8 cellular contexts compared by ENCODE assay signal in the genomic region with DNA sequence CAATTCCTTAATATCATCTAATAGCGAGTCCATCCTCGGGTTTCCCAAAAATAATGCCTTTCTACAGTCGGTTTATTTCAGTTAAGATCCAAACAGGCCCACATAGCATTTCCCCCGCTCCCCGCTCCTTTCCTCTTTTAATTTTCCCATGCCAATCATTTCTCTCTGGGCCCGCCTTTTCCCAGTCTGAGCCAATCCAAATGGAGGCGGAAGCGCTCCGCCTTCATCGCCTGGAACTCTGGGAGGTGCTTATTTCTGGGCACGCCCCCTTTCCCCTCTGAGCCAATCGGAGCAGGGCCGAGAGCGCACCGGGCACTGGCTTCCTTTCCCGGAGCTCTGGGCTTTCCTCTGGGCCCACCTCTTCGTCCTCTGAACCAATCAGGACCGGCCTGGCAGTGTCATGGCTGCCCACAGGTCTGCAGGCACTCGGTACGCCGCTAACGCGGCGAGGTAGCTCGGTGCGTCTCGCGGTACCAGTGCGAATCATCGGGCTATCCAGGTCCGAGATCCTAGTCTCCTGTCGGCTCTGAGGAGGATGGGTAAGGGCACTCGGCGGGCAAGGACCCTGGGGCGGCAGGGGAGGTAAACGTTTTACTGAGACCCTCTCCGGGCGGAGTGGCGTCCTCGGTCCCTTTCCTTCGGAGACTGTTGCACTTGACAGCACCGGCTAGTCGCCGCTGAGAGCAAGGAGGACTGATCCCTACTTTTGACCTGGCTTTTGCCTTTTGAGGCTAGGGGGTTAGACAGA. TPM values are rescaled to one million over a fixed set of nuclear protein-coding genes. Genes with fewer than 3 reads are reported as not detected.
DNase-seq lines count a peak whose midpoint lies in the region; ATAC-seq, FAIRE-seq and TF ChIP-seq lines count a peak whose summit lies in the region.
"Not testable (repeated sequence)": the region's sequence is repeated elsewhere in the genome, so short reads cannot be mapped to it uniquely, and the experiment has no call there.

A gene with protein sequence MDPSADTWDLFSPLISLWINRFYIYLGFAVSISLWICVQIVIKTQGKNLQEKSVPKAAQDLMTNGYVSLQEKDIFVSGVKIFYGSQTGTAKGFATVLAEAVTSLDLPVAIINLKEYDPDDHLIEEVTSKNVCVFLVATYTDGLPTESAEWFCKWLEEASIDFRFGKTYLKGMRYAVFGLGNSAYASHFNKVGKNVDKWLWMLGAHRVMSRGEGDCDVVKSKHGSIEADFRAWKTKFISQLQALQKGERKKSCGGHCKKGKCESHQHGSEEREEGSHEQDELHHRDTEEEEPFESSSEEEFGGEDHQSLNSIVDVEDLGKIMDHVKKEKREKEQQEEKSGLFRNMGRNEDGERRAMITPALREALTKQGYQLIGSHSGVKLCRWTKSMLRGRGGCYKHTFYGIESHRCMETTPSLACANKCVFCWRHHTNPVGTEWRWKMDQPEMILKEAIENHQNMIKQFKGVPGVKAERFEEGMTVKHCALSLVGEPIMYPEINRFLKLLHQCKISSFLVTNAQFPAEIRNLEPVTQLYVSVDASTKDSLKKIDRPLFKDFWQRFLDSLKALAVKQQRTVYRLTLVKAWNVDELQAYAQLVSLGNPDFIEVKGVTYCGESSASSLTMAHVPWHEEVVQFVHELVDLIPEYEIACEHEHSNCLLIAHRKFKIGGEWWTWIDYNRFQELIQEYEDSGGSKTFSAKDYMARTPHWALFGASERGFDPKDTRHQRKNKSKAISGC (plus strand): TSS at position 390 of the 748 bp plus-strand sequence. CDS start 146 bp downstream, at position 536.

- DNase-seq in C1 segment of cervical spinal cord (lab: John Stamatoyannopoulos, UW) (peak; percentile 56 to 99 (median 96)), NCI-H82 (lab: John Stamatoyannopoulos, UW) (peak; percentile 99), dermis microvascular lymphatic vessel endothelial cell (ENCODE audit: low read depth in 2 of 2) (peak; percentile 94 to 98), HepG2 (ENCODE audit: low spot score) (peak; percentile 96)
- DNase-seq in activated CD4-positive, alpha-beta T cell treated with anti-CD3 and anti-CD28 coated beads, Interleukin-2, amount 50 U/mL, for 48 hours: peak; percentile 99
- DNase-seq in stimulated activated CD4-positive, alpha-beta T cell treated with anti-CD3 and anti-CD28 coated beads, Interleukin-4, amount 100 ng/mL, for 1 hour: peak; percentile 97

- not testable (repeated sequence) for H3K4me1 ChIP-seq in HepG2 (ENCODE audit: insufficient read depth, low read length)

- FAIRE-seq in HepG2 (lab: Jason Lieb, UNC): peak; percentile 85

- not testable (repeated sequence) for BruUV-seq in HepG2 (replicated peaks; lab: Mats Ljungman, UMichigan)

- intact Hi-C loops in HepG2 (cut with micrococcal nuclease; ENCODE audit: unreplicated experiment): loop anchor here (2.0 kb wide), 1 partner anchor 154 kb away; no protein-coding TSS in a partner anchor

- H3K27me3 ChIP-seq in HepG2 (ENCODE audit: control insufficient read depth in 1 of 2, insufficient read depth in 2 of 2, low read length in 2 of 2): not testable (repeated sequence)

- not testable (repeated sequence) for H3K79me2 ChIP-seq in HepG2 (ENCODE audit: insufficient read depth, low read length)

- in situ Hi-C loops in HepG2 (cut with HindIII; ENCODE audit: extremely low pct_ligation_motif_present, low pct_unique_long_range_greater_than_20kb): loop anchor here (25.0 kb wide), 1 partner anchor 159 kb away; no protein-coding TSS in a partner anchor

- under 1% methylated on average over 21 of the region's 44 CpGs for WGBS in HepG2 (ENCODE audit: low lambda C conversion rate)

- peak within 1 kb of the TSS; percentile 61 for H2AFZ ChIP-seq in HepG2 (ENCODE audit: low read length)

- H3K4me2 ChIP-seq in HepG2 (ENCODE audit: low read depth, low read length): peak within 1 kb of the TSS; percentile 68

- not testable (repeated sequence) for TF ChIP-seq EP300 in HepG2 (IDR thresholded peaks at IDR 0.05; ENCODE audit: low read depth in 2 of 2, low read length in 2 of 2); HepG2 (CRISPR knock-in tag; IDR thresholded peaks at IDR 0.05; ENCODE audit: borderline replicate concordance)

- not testable (repeated sequence) for H3K9me3 ChIP-seq in HepG2 (ENCODE audit: low read length)

- ATAC-seq in GM19397 (IDR thresholded peaks at IDR 0.05; ENCODE audit: unreplicated experiment) (peak; percentile 90), HG03571 (IDR thresholded peaks at IDR 0.05; ENCODE audit: unreplicated experiment) (peak; percentile 87), HepG2 (peak; percentile 96)

- H3K4me3 ChIP-seq in HepG2 (replicated peaks in 1 of 3; ENCODE audit: insufficient read depth in 1 of 3, low read depth in 2 of 3, low read length in 3 of 3): peak within 1 kb of the TSS; percentile 72 to 90 (median 81)

- H3K27ac ChIP-seq in HepG2 (ENCODE audit: extremely low read length, insufficient read depth, low read length): peak within 1 kb of the TSS; percentile 87

- H4K20me1 ChIP-seq in HepG2 (ENCODE audit: insufficient read depth, low read length): not testable (repeated sequence)

- H3K36me3 ChIP-seq in HepG2 (replicated peaks in 1 of 2; ENCODE audit: control insufficient read depth in 1 of 2, insufficient read depth in 2 of 2, low read length in 2 of 2): not testable (repeated sequence)

- CTCF ChIA-PET in HepG2 (lab: Yijun Ruan, JAX; ENCODE audit: low intra/inter-chr PET ratio, low total read pairs): not testable (repeated sequence)

- not testable (repeated sequence) for TF ChIP-seq RAD21 in HepG2 (CRISPR knock-in tag; IDR thresholded peaks at IDR 0.05)

- peak; percentile 85 to 86 for TF ChIP-seq POLR2A in HepG2 (IDR thresholded peaks at IDR 0.05; ENCODE audit: insufficient read depth in 1 of 2, low read depth in 2 of 2, low read length in 2 of 2)

- peak within 1 kb of the TSS; percentile 94 for H3K9ac ChIP-seq in HepG2 (ENCODE audit: insufficient read depth, low read depth, low read length)

- POLR2A ChIA-PET in HepG2 (lab: Yijun Ruan, JAX): interaction anchor here (1.0 to 3.0 kb wide), 6 partner anchors 66 to 343 kb away, joined by 3 to 44 read pairs (median 6); partner anchors contain the start of gene TMEM248

- TF ChIP-seq CTCF in HepG2 (CRISPR knock-in tag; IDR thresholded peaks at IDR 0.05): not testable (repeated sequence)

RNA-seq across cellular contexts. Expression of the gene that starts here (rescaled TPM):
- 12.5 and 12.6 TPM in 2 replicates for total RNA-seq in dermis microvascular lymphatic vessel endothelial cell
- 10.9 and 17.6 TPM in 2 replicates for total RNA-seq in HepG2 (2016; rRNA removed; fragmentation: Illumina TruSeq; extraction: Trizol)
- 3.2 and 3.4 TPM in 2 replicates for total RNA-seq in HepG2 (2016; cell fraction: cytosol; rRNA removed; fragmentation: Illumina TruSeq; extraction: Trizol; ENCODE audit: low read depth)
- total RNA-seq in HepG2 (2016; cell fraction: insoluble cytoplasmic fraction; rRNA removed; fragmentation: Illumina TruSeq; extraction: Trizol): 10.4 and 17.0 TPM in 2 replicates
- total RNA-seq in HepG2 (2016; cell fraction: membrane; rRNA removed; fragmentation: Illumina TruSeq; extraction: Trizol): 5.2 and 5.4 TPM in 2 replicates
- total RNA-seq in HepG2 (2016; cell fraction: nucleus; rRNA removed; fragmentation: Illumina TruSeq; extraction: Trizol): 24.3 and 31.9 TPM in 2 replicates
- polyA plus RNA-seq in HepG2 (2011; rRNA removed): 8.5 and 8.6 TPM in 2 replicates
- 6.6 and 8.8 TPM in 2 replicates for polyA plus RNA-seq in HepG2 (2011; cell fraction: cytosol; rRNA removed)
- 6.1 and 8.0 TPM in 2 replicates for polyA plus RNA-seq in HepG2 (2011; cell fraction: nucleus; rRNA removed)
- 8.4 and 9.0 TPM in 2 replicates for polyA plus RNA-seq in HepG2 (2012)
- polyA plus RNA-seq in HepG2 (2016; cell fraction: cytosol; fragmentation: Illumina TruSeq; extraction: Trizol; ENCODE audit: low read depth): 1.0 TPM in 2 replicates
- polyA plus RNA-seq in HepG2 (2016; cell fraction: insoluble cytoplasmic fraction; fragmentation: Illumina TruSeq; extraction: Trizol; ENCODE audit: low read depth): 6.7 and 8.6 TPM in 2 replicates
- 2.3 and 2.4 TPM in 2 replicates for polyA plus RNA-seq in HepG2 (2016; cell fraction: membrane; fragmentation: Illumina TruSeq; extraction: Trizol; ENCODE audit: low read depth)
- 18.1 and 19.8 TPM in 2 replicates for polyA plus RNA-seq in HepG2 (2016; cell fraction: nucleus; fragmentation: Illumina TruSeq; extraction: Trizol; ENCODE audit: insufficient read depth, low read depth)
- 14.9 and 18.7 TPM in 2 replicates for polyA minus RNA-seq in HepG2 (2011; rRNA and poly(A)+ RNA removed; ENCODE audit: low replicate concordance)
- 9.7 and 9.8 TPM in 2 replicates for polyA minus RNA-seq in HepG2 (2011; cell fraction: cytosol; rRNA and poly(A)+ RNA removed)
- 16.9 and 28.6 TPM in 2 replicates for polyA minus RNA-seq in HepG2 (2011; cell fraction: nucleus; rRNA and poly(A)+ RNA removed)

Comparison
In these comparisons a context has a peak if more than half of its experiments do, and no peak if none do; other contexts are left out.
1. Peak in every context shown above with its lines: DNase-seq, ATAC-seq, H3K4me3 ChIP-seq and H3K27ac ChIP-seq.